Comparison of ENCODE assay signal across 14 cellular contexts in the genomic region with DNA sequence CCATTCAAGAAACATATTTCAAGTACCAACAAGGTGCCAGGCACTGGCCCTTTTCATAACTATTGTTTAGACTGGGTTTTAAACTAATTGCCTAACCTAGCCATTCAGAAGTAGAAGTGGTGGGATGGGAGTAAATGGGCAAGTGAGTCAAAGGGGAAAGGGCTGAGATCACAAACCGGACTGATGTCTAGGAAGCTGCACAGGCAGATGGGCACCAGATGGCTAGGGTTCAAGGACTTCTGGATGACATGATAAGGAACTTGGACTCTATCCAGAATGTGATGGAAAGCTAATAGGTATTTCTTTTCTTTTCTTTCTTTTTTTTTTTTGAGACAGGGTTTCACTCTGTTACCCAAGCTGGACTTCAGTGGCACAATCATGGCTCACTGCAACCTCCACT.
"Had no signal": no experiment of that assay in that cellular context is flagged by ENCODE, and none has a peak within 500 bp of the region (broad histone marks: within the 10 kb centered on the region; RNA-seq: fewer than 3 reads in every experiment).

No MANE protein-coding gene starts in this region.

- H3K9me3 ChIP-seq: body of pancreas, colonic mucosa, esophagus muscularis mucosa, tibial nerve, vagina had no signal

- H3K27me3 ChIP-seq: body of pancreas, colonic mucosa, esophagus muscularis mucosa, tibial nerve, vagina had no signal

- H3K4me3 ChIP-seq: body of pancreas, colonic mucosa, esophagus muscularis mucosa, tibial nerve, vagina had no signal

- H3K4me1 ChIP-seq: body of pancreas, colonic mucosa, tibial nerve had no signal

- ATAC-seq: body of pancreas; left lobe of liver; naive thymus-derived CD4-positive, alpha-beta T cell; stimulated activated effector memory CD8-positive, alpha-beta T cell treated with anti-CD3 and anti-CD28 coated beads, Interleukin-12 subunit alpha, Interleukin-12 subunit beta, amount 100 ng/mL, for 72 hours had no signal

- H3K27ac ChIP-seq: body of pancreas, colonic mucosa, esophagus muscularis mucosa, tibial nerve, vagina had no signal

- H3K36me3 ChIP-seq: colonic mucosa had no signal

- DNase-seq: activated CD4-positive, alpha-beta T cell treated with anti-CD3 and anti-CD28 coated beads for 1 hour; activated CD4-positive, alpha-beta T cell treated with anti-CD3 and anti-CD28 coated beads, Interleukin-2, amount 50 U/mL, for 4 hours; amygdala; body of pancreas; caudate nucleus; colonic mucosa; hippocampal formation; naive thymus-derived CD4-positive, alpha-beta T cell; retina had no signal
